In the genomic region with DNA sequence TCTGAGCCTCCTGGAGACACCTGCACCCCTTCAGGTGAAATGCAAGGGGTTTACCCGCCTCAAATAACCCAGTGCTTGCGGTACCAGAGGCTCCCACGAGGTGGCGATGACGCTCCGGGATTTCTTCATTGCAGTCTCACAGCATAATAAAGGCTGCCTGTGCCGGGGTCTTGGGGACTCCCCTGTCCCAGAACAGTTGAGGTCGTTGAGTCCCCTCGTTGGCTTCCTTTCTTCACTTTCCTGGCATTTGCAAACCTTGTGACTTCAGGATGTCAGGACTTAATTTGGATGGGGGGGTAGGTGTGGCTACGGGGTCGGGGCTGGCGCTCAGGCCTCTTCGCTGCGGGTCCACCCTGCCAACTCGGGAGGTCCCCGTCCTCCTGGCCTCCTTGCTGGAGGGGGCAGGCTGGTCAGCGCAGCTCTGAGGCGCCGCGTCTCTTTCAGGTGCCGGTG, we compare ENCODE assay signal across 8 cellular contexts.
DNase-seq lines count a peak whose midpoint lies in the region; ATAC-seq lines count a peak whose summit lies in the region.

No MANE protein-coding gene starts in this region.

- H3K27ac ChIP-seq in caudate nucleus (ENCODE audit: low read depth, low read length): no peak overlapping the region

- peak; percentile 62 to 76 (median 66) for DNase-seq in NCI-H1417 (lab: John Stamatoyannopoulos, UW)
- DNase-seq in NCI-H1417 treated with DMSO at 0.1 percent for 48 hours (lab: John Stamatoyannopoulos, UW): no peak
- DNase-seq in NCI-H1930 (lab: John Stamatoyannopoulos, UW): peak; percentile 31 to 62
- DNase-seq in activated CD4-positive, alpha-beta T cell treated with anti-CD3 and anti-CD28 coated beads for 24 hours (ENCODE audit: low read depth in 2 of 2): peak; percentile 80 to 86
- peak in 44 of 61 donors; percentile 12 to 66 (median 35) for DNase-seq in caudate nucleus (lab: John Stamatoyannopoulos, UW)
- peak; percentile 89 for DNase-seq in left kidney (ENCODE audit: low read depth, low spot score)
- DNase-seq in stimulated activated CD4-positive, alpha-beta T cell treated with anti-CD3 and anti-CD28 coated beads, Interleukin-4, amount 100 ng/mL, for 4 hours: peak; percentile 71 to 83

- ATAC-seq in GM18870 (IDR thresholded peaks at IDR 0.05; ENCODE audit: unreplicated experiment): no peak
